ENCODE assay signal across 8 cellular contexts in the genomic region with DNA sequence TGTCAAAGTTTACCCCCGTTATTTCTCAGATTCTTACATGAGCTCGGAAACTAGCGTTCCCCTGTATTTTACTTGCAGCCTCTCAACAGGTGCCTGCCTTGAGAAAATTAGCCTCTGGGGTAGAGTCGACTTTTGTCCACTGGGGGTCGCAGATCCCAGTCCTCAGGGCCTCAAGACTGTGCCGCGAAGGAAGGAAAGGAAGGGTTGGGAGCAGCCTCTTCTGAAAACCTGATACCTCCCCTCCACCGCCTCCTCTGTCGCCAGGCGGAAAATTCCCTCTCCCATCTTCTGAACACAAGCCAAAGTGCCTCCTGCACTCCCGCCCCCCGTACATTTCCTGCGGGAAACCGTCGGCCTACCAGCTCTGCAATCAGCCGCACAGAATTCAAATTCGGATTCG. TPM values are rescaled to one million over a fixed set of nuclear protein-coding genes. Genes with fewer than 3 reads are reported as not detected.
DNase-seq lines count a peak whose midpoint lies in the region; ATAC-seq and TF ChIP-seq lines count a peak whose summit lies in the region.

No MANE protein-coding gene starts in this region.

- peaks cover 20% of the 10 kb centered on the region for H3F3A ChIP-seq in MM.1S (ENCODE audit: insufficient read depth, low read length)

- peak; percentile 17 to 58 (median 35) for DNase-seq in CD8-positive, alpha-beta memory T cell
- DNase-seq in MM.1S = peak; percentile 67
- DNase-seq in SK-MEL-5 (ENCODE audit: low read depth, low spot score) = peak; percentile 69
- peak in 1 of 2 donors; percentile 71 for DNase-seq in ascending aorta (ENCODE audit: low spot score in 2 of 2)
- DNase-seq in hepatocyte (ENCODE audit: low spot score) = peak; percentile 71

- H3K36me3 ChIP-seq in CD8-positive, alpha-beta memory T cell (ENCODE audit: insufficient read depth, low read length) = no peaks in the 10 kb centered on the region
- H3K36me3 ChIP-seq in MM.1S (replicated peaks; ENCODE audit: insufficient read depth, low read length) (no peaks in the 10 kb centered on the region; the same call in 1 of the 2 replicates), ascending aorta (no peaks in the 10 kb centered on the region), hepatocyte (replicated peaks; ENCODE audit: insufficient read depth, low read depth) (no peaks in the 10 kb centered on the region), rectal smooth muscle tissue (ENCODE audit: control insufficient read depth, insufficient read depth, low read length) (no peaks in the 10 kb centered on the region)

- peak overlapping the region; percentile 46; the same call in 1 of the 2 replicates for H3K4me2 ChIP-seq in MM.1S (ENCODE audit: low read depth, low read length)
- peak overlapping the region; percentile 85 for H3K4me2 ChIP-seq in hepatocyte

- no peaks in the 10 kb centered on the region for H3K9me3 Mint-ChIP-seq in CD8-positive, alpha-beta memory T cell

- H3K9me3 ChIP-seq in CD8-positive, alpha-beta memory T cell (ENCODE audit: low read length) = no peaks in the 10 kb centered on the region
- H3K9me3 ChIP-seq in MM.1S (replicated peaks; ENCODE audit: insufficient read depth, low read length) = no peaks in the 10 kb centered on the region
- H3K9me3 ChIP-seq in ascending aorta = no peaks in the 10 kb centered on the region
- H3K9me3 ChIP-seq in hepatocyte (ENCODE audit: low read depth) = no peaks in the 10 kb centered on the region

- H3K4me1 ChIP-seq in CD8-positive, alpha-beta memory T cell (ENCODE audit: insufficient read depth, low read length) = peaks cover 10% of the 10 kb centered on the region
- peaks cover 20% of the 10 kb centered on the region; the same call in 1 of the 2 replicates for H3K4me1 ChIP-seq in MM.1S (ENCODE audit: low read length)
- H3K4me1 ChIP-seq in ascending aorta = no peaks in the 10 kb centered on the region
- H3K4me1 ChIP-seq in hepatocyte (ENCODE audit: insufficient read depth) = no peaks in the 10 kb centered on the region
- no peaks in the 10 kb centered on the region for H3K4me1 ChIP-seq in rectal smooth muscle tissue (ENCODE audit: control insufficient read depth, insufficient read depth, low read length)

- peak overlapping the region; percentile 76 for H3K9ac ChIP-seq in MM.1S (ENCODE audit: low read length)
- no peak overlapping the region for H3K9ac ChIP-seq in rectal smooth muscle tissue (ENCODE audit: low read length)

- intact Hi-C loops in ascending aorta (cut with DNase I) = loop anchor here (2.0 to 5.0 kb wide), 3 partner anchors 71 to 195 kb away; a partner anchor contains a TSS

- no peaks in the 10 kb centered on the region for H3K27me3 ChIP-seq in CD8-positive, alpha-beta memory T cell (ENCODE audit: insufficient read depth, low read length, poor library complexity, severe bottlenecking)
- H3K27me3 ChIP-seq in MM.1S (replicated peaks; ENCODE audit: insufficient read depth, low read length) (no peaks in the 10 kb centered on the region), ascending aorta (no peaks in the 10 kb centered on the region), hepatocyte (no peaks in the 10 kb centered on the region), rectal smooth muscle tissue (ENCODE audit: control insufficient read depth, insufficient read depth, low read length) (no peaks in the 10 kb centered on the region)

- in situ Hi-C loops in SK-MEL-5 (cut with HindIII; ENCODE audit: low pct_unique_long_range_greater_than_20kb, low sequenced_read_pairs) = no loop called here

- WGBS in hepatocyte (ENCODE audit: low lambda C conversion rate, missing lambda C conversion rate) = 25% methylated on average over 18 of the region's 18 CpGs

- H4K20me1 ChIP-seq in MM.1S (ENCODE audit: insufficient read depth, low read length) (no peaks in the 10 kb centered on the region), hepatocyte (ENCODE audit: insufficient read depth, poor library complexity, severe bottlenecking) (no peaks in the 10 kb centered on the region)

- peak overlapping the region; percentile 89 to 95 (median 93) for H3K4me3 Mint-ChIP-seq in CD8-positive, alpha-beta memory T cell

- H3K9me2 ChIP-seq in MM.1S (replicated peaks; ENCODE audit: insufficient read depth, low read length) (no peaks in the 10 kb centered on the region), hepatocyte (replicated peaks; ENCODE audit: insufficient read depth) (no peaks in the 10 kb centered on the region)

- H2AFZ ChIP-seq in MM.1S (ENCODE audit: low read length) = peak overlapping the region; percentile 65; the same call in 1 of the 2 replicates
- peak overlapping the region; percentile 92 for H2AFZ ChIP-seq in hepatocyte

- peaks cover 22 to 36% (median 32%) of the 10 kb centered on the region in 3 donors for H3K4me1 Mint-ChIP-seq in CD8-positive, alpha-beta memory T cell

- H3K27ac ChIP-seq in CD8-positive, alpha-beta memory T cell (ENCODE audit: low read depth, low read length) = peak overlapping the region; percentile 61
- H3K27ac ChIP-seq in MM.1S (ENCODE audit: low read length) (peak overlapping the region; percentile 81; the same call in 1 of the 2 replicates), ascending aorta (peak overlapping the region; percentile 87 to 88), hepatocyte (peak overlapping the region; percentile 91), rectal smooth muscle tissue (ENCODE audit: low read depth, low read length) (peak overlapping the region; percentile 9)

- CTCF ChIA-PET in CD8-positive, alpha-beta memory T cell (lab: Charles Lee) = interaction anchor here (0.7 to 4.2 kb wide), 8 partner anchors 9 to 205 kb away, joined by 3 to 26 read pairs (median 4); no protein-coding TSS in a partner anchor

- POLR2A ChIA-PET in CD8-positive, alpha-beta memory T cell (lab: Charles Lee) = no interaction called here

- peak overlapping the region; percentile 90 to 99 (median 94) for H3K27ac Mint-ChIP-seq in CD8-positive, alpha-beta memory T cell

- ATAC-seq in GM21381 (IDR thresholded peaks at IDR 0.05; ENCODE audit: unreplicated experiment) (peak; percentile 34), HG03108 (IDR thresholded peaks at IDR 0.05; ENCODE audit: unreplicated experiment) (no peak)

- peaks cover 0 to 4% of the 10 kb centered on the region in 2 donors for H3K27me3 Mint-ChIP-seq in CD8-positive, alpha-beta memory T cell

- peak overlapping the region; percentile 49 for H3K4me3 ChIP-seq in CD8-positive, alpha-beta memory T cell (ENCODE audit: low read length)
- H3K4me3 ChIP-seq in MM.1S (ENCODE audit: low read length) (peak overlapping the region; percentile 66), ascending aorta (peak overlapping the region; percentile 62 to 78), hepatocyte (peak overlapping the region; percentile 79), rectal smooth muscle tissue (ENCODE audit: low read length) (peak overlapping the region; percentile 69)

- H3K36me3 Mint-ChIP-seq in CD8-positive, alpha-beta memory T cell = peaks cover 0 to 6% (median 1%) of the 10 kb centered on the region in 3 donors

- TF ChIP-seq CTCF in MM.1S (IDR thresholded peaks at IDR 0.05; ENCODE audit: low read length) = peak; percentile 58
- peak; percentile 27 to 54 (median 44) for TF ChIP-seq CTCF in ascending aorta (IDR thresholded peaks at IDR 0.05)
- TF ChIP-seq CTCF in hepatocyte (IDR thresholded peaks at IDR 0.05; ENCODE audit: poor library complexity) = peak; percentile 52

- peaks cover 21% of the 10 kb centered on the region for H3K79me2 ChIP-seq in MM.1S (ENCODE audit: low read length)
- H3K79me2 ChIP-seq in hepatocyte = no peaks in the 10 kb centered on the region

RNA-seq across cellular contexts. Expression of a gene that starts 44.4 kb away (rescaled TPM):
- total RNA-seq in CD8-positive, alpha-beta memory T cell = 1 to 10 TPM; 6.2 to 6.7 TPM
- 4.9 TPM for polyA plus RNA-seq in CD8-positive, alpha-beta memory T cell
- total RNA-seq in SK-MEL-5 (2014; rRNA removed; shearing (Covaris generic)) = 5.3 and 5.5 TPM in 2 replicates
- 1.8 and 2.3 TPM in 2 replicates for polyA plus RNA-seq in SK-MEL-5 (2015; cell fraction: cytosol; rRNA removed)
- 2.5 and 5.0 TPM in 2 replicates for polyA plus RNA-seq in SK-MEL-5 (2015; cell fraction: nucleus; rRNA removed)
- total RNA-seq in ascending aorta = 0.32 TPM
- total RNA-seq in hepatocyte = 6.6 and 6.8 TPM in 2 replicates
- 14.3 and 18.2 TPM in 2 replicates for polyA plus RNA-seq in hepatocyte

Comparison
In these comparisons a context has a peak if more than half of its experiments do, and no peak if none do; other contexts are left out.
1. H3K27ac ChIP-seq: peak in every context shown above with its lines; median percentile 91 in hepatocyte; 88 in ascending aorta; 81 in MM.1S; 61 in CD8-positive, alpha-beta memory T cell; 9 in rectal smooth muscle tissue.